Comparison of ENCODE assay signal across 17 cellular contexts in genomic region chr16:3085868-3086595, GRCh38. TPM values are rescaled to one million over a fixed set of nuclear protein-coding genes. Genes with fewer than 3 reads are reported as not detected.
A peak's percentile ranks its signal among the peaks of the same experiment; 100 is the strongest.
DNase-seq lines count a peak whose midpoint lies in the region; ATAC-seq, FAIRE-seq and TF ChIP-seq lines count a peak whose summit lies in the region.
"Had no signal": no experiment of that assay in that cellular context is flagged by ENCODE, and none has a peak within 500 bp of the region (broad histone marks: within the 10 kb centered on the region; RNA-seq: fewer than 3 reads in every experiment).

No MANE protein-coding gene starts in this region.

- DNase-seq in CD4-positive, alpha-beta memory T cell: no peak
- DNase-seq in H1 (ENCODE audit: low read depth in 1 of 2, low spot score in 2 of 2) (no peak), neural progenitor cell (ENCODE audit: low spot score) (no peak), NCI-H146 (lab: John Stamatoyannopoulos, UW) (no peak), pancreas (no peak)
- DNase-seq: C1 segment of cervical spinal cord, hippocampal formation, NCI-H1417, SJCRH30, testis had no signal

- H3K4ac ChIP-seq in H1 (replicated peaks; ENCODE audit: insufficient read length, low read depth, low read length): no peak overlapping the region

- no peak overlapping the region for H2BK12ac ChIP-seq in H1 (ENCODE audit: low read depth, low read length)

- peak overlapping the region in 4 of 7 donors; percentile 27 to 89 (median 74) for H3K27ac Mint-ChIP-seq in CD4-positive, alpha-beta memory T cell
- H3K27ac Mint-ChIP-seq in neural progenitor cell: no peak overlapping the region

- H3K27me3 Mint-ChIP-seq in CD4-positive, alpha-beta memory T cell: no peaks in the 10 kb centered on the region
- peaks cover 10% of the 10 kb centered on the region for H3K27me3 Mint-ChIP-seq in neural progenitor cell (ENCODE audit: insufficient read depth, low read depth)

- H2BK20ac ChIP-seq in H1 (ENCODE audit: low read length): no peak overlapping the region

- no peaks in the 10 kb centered on the region for H3K27me3 ChIP-seq in BLaER1 treated with 17β-estradiol and CSF1 and Interleukin-3, amounts not matched to agents 10 nM and 100 nM
- H3K27me3 ChIP-seq in CD4-positive, alpha-beta memory T cell (ENCODE audit: insufficient read depth, low read length): no peaks in the 10 kb centered on the region
- H3K27me3 ChIP-seq in H1 (replicated peaks in 1 of 4; ENCODE audit: control insufficient read depth in 3 of 4, extremely low read depth in 1 of 4, insufficient read depth in 3 of 4, low read length in 3 of 4) (no peaks in the 10 kb centered on the region), neural progenitor cell (no peaks in the 10 kb centered on the region), pancreas (no peaks in the 10 kb centered on the region)
- H3K27me3 ChIP-seq: SJCRH30, testis had no signal

- peak overlapping the region; percentile 44 to 76 (median 63); a peak in 18 of 22 replicates for H3K9ac ChIP-seq in BLaER1 treated with 17β-estradiol and CSF1 and Interleukin-3, amounts not matched to agents 10 nM and 100 nM
- H3K9ac ChIP-seq in H1 (replicated peaks in 1 of 4; ENCODE audit: extremely low read depth in 1 of 4, low read depth in 3 of 4, low read length in 3 of 4) (no peak overlapping the region), neural progenitor cell (no peak overlapping the region)
- H3K9ac ChIP-seq: KMS-11 had no signal

- H3K9me3 ChIP-seq in BLaER1 treated with 17β-estradiol and CSF1 and Interleukin-3, amounts not matched to agents 10 nM and 100 nM (replicated peaks in 1 of 11): peaks cover 0 to 5% (median 4%) of the 10 kb centered on the region in 11 experiments; a peak in 18 of 22 replicates
- H3K9me3 ChIP-seq in CD4-positive, alpha-beta memory T cell (ENCODE audit: control insufficient read depth in 1 of 2, low read length in 2 of 2): no peaks in the 10 kb centered on the region
- H3K9me3 ChIP-seq in H1 (ENCODE audit: insufficient read depth in 2 of 2, low read depth in 1 of 2, low read length in 1 of 2) (no peaks in the 10 kb centered on the region), neural progenitor cell (ENCODE audit: low read depth) (no peaks in the 10 kb centered on the region), pancreas (no peaks in the 10 kb centered on the region)
- H3K9me3 ChIP-seq: SJCRH30, testis had no signal

- TF ChIP-seq EP300 in H1 (IDR thresholded peaks at IDR 0.05; ENCODE audit: borderline replicate concordance in 1 of 2, low read depth in 2 of 2, low read length in 2 of 2): no peak

- peak overlapping the region; percentile 51 to 79 (median 65); a peak in 21 of 22 replicates for H3K27ac ChIP-seq in BLaER1 treated with 17β-estradiol and CSF1 and Interleukin-3, amounts not matched to agents 10 nM and 100 nM
- no peak overlapping the region for H3K27ac ChIP-seq in CD4-positive, alpha-beta memory T cell (ENCODE audit: low read depth, low read length)
- no peak overlapping the region for H3K27ac ChIP-seq in H1 (ENCODE audit: low read depth, low read length)
- H3K27ac ChIP-seq in neural progenitor cell: no peak overlapping the region
- no peak overlapping the region for H3K27ac ChIP-seq in pancreas
- H3K27ac ChIP-seq: KMS-11, SJCRH30 had no signal

- H2AFZ ChIP-seq in H1 (ENCODE audit: low read length) (no peak overlapping the region), neural progenitor cell (replicated peaks) (no peak overlapping the region)

- WGBS in H1 (ENCODE audit: extremely low coverage in 1 of 2, insufficient coverage in 1 of 2, insufficient read length in 1 of 2, insufficient replicate concordance in 2 of 2, low coverage in 1 of 2, low lambda C conversion rate in 2 of 2, missing lambda C conversion rate in 1 of 2), 2 experiments: 95% methylated on average over 17 of the region's 17 CpGs; no CpG with 5 or more reads in 1 of the 2 experiments
- 80 to 85% methylated on average over 17 of the region's 17 CpGs for WGBS in pancreas, 2 donors

- H4K5ac ChIP-seq in H1 (ENCODE audit: insufficient read length, low read depth, low read length): no peak overlapping the region

- peak overlapping the region; percentile 36; the same call in 1 of the 2 replicates for H4K8ac ChIP-seq in H1 (ENCODE audit: extremely low read depth, insufficient read depth, low read length)

- H4K20me1 ChIP-seq in BLaER1 treated with 17β-estradiol and CSF1 and Interleukin-3, amounts not matched to agents 10 nM and 100 nM: no peaks in the 10 kb centered on the region
- peaks cover 13 to 18% of the 10 kb centered on the region in 2 experiments for H4K20me1 ChIP-seq in H1 (replicated peaks in 1 of 2; ENCODE audit: control insufficient read depth in 1 of 2, insufficient read depth in 2 of 2, low read length in 2 of 2)
- H4K20me1 ChIP-seq in neural progenitor cell (ENCODE audit: low read depth): no peaks in the 10 kb centered on the region

- H3K4me1 ChIP-seq in BLaER1 treated with 17β-estradiol and CSF1 and Interleukin-3, amounts not matched to agents 10 nM and 100 nM: peaks cover 31 to 60% (median 48%) of the 10 kb centered on the region in 10 experiments
- peaks cover 37% of the 10 kb centered on the region for H3K4me1 ChIP-seq in CD4-positive, alpha-beta memory T cell (ENCODE audit: insufficient read depth, low read length)
- H3K4me1 ChIP-seq in H1 (replicated peaks in 1 of 4; ENCODE audit: control insufficient read depth in 3 of 4, insufficient read depth in 4 of 4, low read length in 3 of 4) (peaks cover 0 to 6% (median 5%) of the 10 kb centered on the region in 4 experiments; a peak in 6 of 7 replicates), neural progenitor cell (peaks cover 6% of the 10 kb centered on the region), pancreas (no peaks in the 10 kb centered on the region)

- no peak for TF ChIP-seq CTCF in H1 (IDR thresholded peaks at IDR 0.05; ENCODE audit: control extremely low read depth in 1 of 3, insufficient read depth in 1 of 3, low read depth in 1 of 3, low read length in 3 of 3)
- no peak for TF ChIP-seq CTCF in neural progenitor cell (IDR thresholded peaks at IDR 0.05)
- TF ChIP-seq CTCF in pancreas (IDR thresholded peaks at IDR 0.05): no peak

- no peak overlapping the region for H3K14ac ChIP-seq in H1 (ENCODE audit: insufficient read length)

- TF ChIP-seq POLR2A in H1 (IDR thresholded peaks at IDR 0.05; ENCODE audit: control extremely low read depth in 1 of 2, low read depth in 2 of 2, low read length in 2 of 2): no peak

- CTCF ChIA-PET in CD4-positive, alpha-beta memory T cell (lab: Charles Lee; ENCODE audit: partially characterized antibody): interaction anchor here (1.0 to 3.4 kb wide), 3 partner anchors 11 to 43 kb away, joined by 4 to 21 read pairs (median 6); no protein-coding TSS in a partner anchor
- CTCF ChIA-PET in H1 (lab: Charles Lee; ENCODE audit: partially characterized antibody): interaction anchor here (1.2 to 4.8 kb wide), 3 partner anchors 13 to 43 kb away, joined by 3 to 30 read pairs (median 14); partner anchors contain the start of gene ZSCAN10

- no peak overlapping the region for H2BK120ac ChIP-seq in H1 (replicated peaks; ENCODE audit: low read depth, low read length)

- H3K4me3 ChIP-seq in BLaER1 treated with 17β-estradiol and CSF1 and Interleukin-3, amounts not matched to agents 10 nM and 100 nM: peak overlapping the region in 8 of 10 experiments; percentile 39 to 62 (median 48); a peak in 15 of 20 replicates
- no peak overlapping the region for H3K4me3 ChIP-seq in CD4-positive, alpha-beta memory T cell (ENCODE audit: low read length in 2 of 2)
- H3K4me3 ChIP-seq in H1 (ENCODE audit: extremely low read depth in 1 of 4, insufficient read depth in 2 of 4, low read depth in 3 of 4, low read length in 4 of 4): no peak overlapping the region
- H3K4me3 ChIP-seq in neural progenitor cell: no peak overlapping the region
- H3K4me3 ChIP-seq in pancreas: peak overlapping the region in 1 of 4 donors; percentile 18
- H3K4me3 ChIP-seq: SJCRH30, testis had no signal

- no peak overlapping the region for H2BK5ac ChIP-seq in H1 (ENCODE audit: low read depth, low read length)

- H2AK5ac ChIP-seq in H1 (ENCODE audit: low read depth, low read length): no peak overlapping the region

- FAIRE-seq in H1 (lab: Jason Lieb, UNC): no peak
- no peak for FAIRE-seq in pancreas (lab: Jason Lieb, UNC)

- H3K9me3 Mint-ChIP-seq in CD4-positive, alpha-beta memory T cell: peaks cover 0 to under 1% (median 0%) of the 10 kb centered on the region in 8 donors
- H3K9me3 Mint-ChIP-seq in neural progenitor cell: no peaks in the 10 kb centered on the region

- no peak overlapping the region for H3K18ac ChIP-seq in H1 (ENCODE audit: extremely low read depth, low read length)

- no peaks in the 10 kb centered on the region for H3K23me2 ChIP-seq in H1 (ENCODE audit: low read depth, low read length)

- ATAC-seq in HG03565 (IDR thresholded peaks at IDR 0.05; ENCODE audit: unreplicated experiment): no peak
- ATAC-seq in HG02759 (IDR thresholded peaks at IDR 0.05; ENCODE audit: unreplicated experiment): no peak
- no peak for ATAC-seq in pancreas

- intact Hi-C loops in CD4-positive, alpha-beta memory T cell (cut with micrococcal nuclease): no loop called here
- intact Hi-C loops in pancreas (cut with DNase I): no loop called here

- TF ChIP-seq RAD21 in H1 (IDR thresholded peaks at IDR 0.05 in 1 of 2, conservative IDR thresholded peaks at IDR 0.05 in 1 of 2; ENCODE audit: low read depth in 2 of 2, low read length in 2 of 2): no peak

- H3K4me3 Mint-ChIP-seq in CD4-positive, alpha-beta memory T cell: peak overlapping the region in 7 of 8 donors; percentile 61 to 81 (median 73)
- H3K4me3 Mint-ChIP-seq in neural progenitor cell: peak overlapping the region; percentile 38

- no peak overlapping the region for H3K56ac ChIP-seq in H1 (replicated peaks; ENCODE audit: insufficient read length, low read depth, low read length)

- POLR2A ChIA-PET in CD4-positive, alpha-beta memory T cell (lab: Charles Lee; ENCODE audit: partially characterized antibody): interaction anchor here (2.0 to 5.2 kb wide), 2 partner anchors 10 to 27 kb away, joined by 16 to 75 read pairs; no protein-coding TSS in a partner anchor
- POLR2A ChIA-PET in H1 (lab: Charles Lee; ENCODE audit: partially characterized antibody): interaction anchor here (0.8 to 5.5 kb wide), 9 partner anchors 13 to 52 kb away, joined by 3 to 137 read pairs (median 5); partner anchors contain the start of gene ZSCAN10

- no peak overlapping the region for H3K23ac ChIP-seq in H1 (ENCODE audit: insufficient read length)

- H4K91ac ChIP-seq in H1 (replicated peaks; ENCODE audit: insufficient read length, low read length): no peak overlapping the region

- H3K4me2 ChIP-seq in BLaER1 treated with 17β-estradiol and CSF1 and Interleukin-3, amounts not matched to agents 10 nM and 100 nM: peak overlapping the region; percentile 80 to 100 (median 90)
- H3K4me2 ChIP-seq in H1 (ENCODE audit: insufficient read depth in 1 of 2, low read depth in 2 of 2, low read length in 2 of 2) (no peak overlapping the region), neural progenitor cell (no peak overlapping the region)
- H3K4me2 ChIP-seq: KMS-11 had no signal

- peaks cover 25 to 71% (median 38%) of the 10 kb centered on the region in 4 donors for H3K4me1 Mint-ChIP-seq in CD4-positive, alpha-beta memory T cell
- peaks cover 29% of the 10 kb centered on the region for H3K4me1 Mint-ChIP-seq in neural progenitor cell

- peaks cover 0 to 2% of the 10 kb centered on the region in 2 donors for H3K36me3 Mint-ChIP-seq in CD4-positive, alpha-beta memory T cell
- no peaks in the 10 kb centered on the region for H3K36me3 Mint-ChIP-seq in neural progenitor cell

- H3F3A ChIP-seq in neural progenitor cell (ENCODE audit: low read depth): peaks cover 12% of the 10 kb centered on the region

- H3K79me1 ChIP-seq in H1 (ENCODE audit: low read depth, low read length): peaks cover 3% of the 10 kb centered on the region

- H3K79me2 ChIP-seq in H1 (ENCODE audit: control insufficient read depth in 1 of 2, insufficient read depth in 2 of 2, low read length in 2 of 2) (no peaks in the 10 kb centered on the region; a peak in 1 of 4 replicates), neural progenitor cell (ENCODE audit: low read depth) (no peaks in the 10 kb centered on the region)

- no peak overlapping the region for H2BK15ac ChIP-seq in H1 (ENCODE audit: low read length)

- H3K36me3 ChIP-seq in BLaER1 treated with 17β-estradiol and CSF1 and Interleukin-3, amounts not matched to agents 10 nM and 100 nM: peaks cover 0 to 3% (median 0%) of the 10 kb centered on the region in 11 experiments; a peak in 3 of 22 replicates
- H3K36me3 ChIP-seq in CD4-positive, alpha-beta memory T cell (ENCODE audit: insufficient read depth, low read length): no peaks in the 10 kb centered on the region
- H3K36me3 ChIP-seq in H1 (ENCODE audit: control insufficient read depth in 2 of 4, insufficient read depth in 4 of 4, low read length in 3 of 4) (peaks cover 14 to 31% (median 24%) of the 10 kb centered on the region in 4 experiments), neural progenitor cell (no peaks in the 10 kb centered on the region), pancreas (no peaks in the 10 kb centered on the region)
- H3K36me3 ChIP-seq: SJCRH30 had no signal

RNA-seq across cellular contexts. Expression of gene ZSCAN10, which starts 13.1 kb away (rescaled TPM):
- total RNA-seq in CD4-positive, alpha-beta memory T cell: under 1 TPM in 1 of 2 experiments, not detected in 1; 0.15 TPM
- polyA plus RNA-seq in CD4-positive, alpha-beta memory T cell: not detected
- total RNA-seq in H1 (2021; fragmentation: NEBNext Ultra II Directional; extraction: Animal tissue kit (Norgen Biotek cat#: 25700)): 195 and 209 TPM in 2 replicates
- polyA plus RNA-seq in H1 (2011; rRNA removed): 314 and 488 TPM in 2 replicates
- 301 TPM for polyA plus RNA-seq in H1 (2011; cell fraction: cytosol; rRNA removed)
- 563 TPM for polyA plus RNA-seq in H1 (2011; cell fraction: nucleus; rRNA removed)
- polyA plus RNA-seq in H1 (2012, experiment 1 of 2): 98.9 to 176 TPM (median 156 TPM) in 4 replicates
- polyA plus RNA-seq in H1 (2012, experiment 2 of 2): 133 TPM
- 170 TPM for polyA plus RNA-seq in H1 (2013, experiment 1 of 2)
- 151 TPM for polyA plus RNA-seq in H1 (2013, experiment 2 of 2)
- 24.5 and 37.6 TPM in 2 replicates for polyA minus RNA-seq in H1 (2011; rRNA and poly(A)+ RNA removed)
- polyA minus RNA-seq in H1 (2011; cell fraction: cytosol; rRNA and poly(A)+ RNA removed): 133 TPM
- polyA minus RNA-seq in H1 (2011; cell fraction: nucleus; rRNA and poly(A)+ RNA removed): 97.3 TPM
- 5.4 and 16.2 TPM in 2 replicates for total RNA-seq in neural progenitor cell (ENCODE audit: low replicate concordance)
- under 1 TPM in 1 of 6 donors, not detected in 5; 0.35 TPM for total RNA-seq in pancreas
- not detected for polyA plus RNA-seq in pancreas
- total RNA-seq: lung microvascular endothelial cell had no signal
- polyA plus RNA-seq: adipose tissue, esophagus had no signal

RNA-seq across cellular contexts. Expression of gene IL32, which starts 20.6 kb away (rescaled TPM):
- total RNA-seq in CD4-positive, alpha-beta memory T cell: 100 to 1,000 TPM; 752 to 810 TPM
- 1,000 to 10,000 TPM; 3,111 to 3,174 TPM for polyA plus RNA-seq in CD4-positive, alpha-beta memory T cell
- 2.0 and 2.7 TPM in 2 replicates for total RNA-seq in H1 (2021; fragmentation: NEBNext Ultra II Directional; extraction: Animal tissue kit (Norgen Biotek cat#: 25700))
- polyA plus RNA-seq in H1 (2011; rRNA removed) (4.3 and 5.0 TPM in 2 replicates), pancreas (100 to 1,000 TPM; 232 to 815 TPM)
- 2.4 TPM for polyA plus RNA-seq in H1 (2011; cell fraction: cytosol; rRNA removed)
- polyA plus RNA-seq in H1 (2011; cell fraction: nucleus; rRNA removed): 4.7 TPM
- 2.9 to 4.2 TPM (median 4.0 TPM) in 4 replicates for polyA plus RNA-seq in H1 (2012, experiment 1 of 2)
- 4.1 TPM for polyA plus RNA-seq in H1 (2012, experiment 2 of 2)
- 2.1 TPM for polyA plus RNA-seq in H1 (2013, experiment 1 of 2)
- polyA plus RNA-seq in H1 (2013, experiment 2 of 2): 2.3 TPM
- 0.68 and 1.4 TPM in 2 replicates for polyA minus RNA-seq in H1 (2011; rRNA and poly(A)+ RNA removed)
- 2.8 TPM for polyA minus RNA-seq in H1 (2011; cell fraction: cytosol; rRNA and poly(A)+ RNA removed)
- polyA minus RNA-seq in H1 (2011; cell fraction: nucleus; rRNA and poly(A)+ RNA removed): 4.4 TPM
- total RNA-seq in neural progenitor cell (ENCODE audit: low replicate concordance) (1.4 TPM in 1 of 2 replicates, not detected in the other), pancreas (100 to 1,000 TPM; 151 to 928 (median 250) TPM)

RNA-seq across cellular contexts. Expression of gene ZNF205, which starts 26.4 kb away (rescaled TPM):
- total RNA-seq in CD4-positive, alpha-beta memory T cell: not detected
- under 1 TPM in 1 of 2 donors, not detected in 1; 0.20 TPM for polyA plus RNA-seq in CD4-positive, alpha-beta memory T cell
- 17.0 and 19.1 TPM in 2 replicates for total RNA-seq in H1 (2021; fragmentation: NEBNext Ultra II Directional; extraction: Animal tissue kit (Norgen Biotek cat#: 25700))
- 19.9 and 28.5 TPM in 2 replicates for polyA plus RNA-seq in H1 (2011; rRNA removed)
- polyA plus RNA-seq in H1 (2011; cell fraction: cytosol; rRNA removed): 26.2 TPM
- polyA plus RNA-seq in H1 (2011; cell fraction: nucleus; rRNA removed): 23.3 TPM
- 10.8 to 18.0 TPM (median 16.3 TPM) in 4 replicates for polyA plus RNA-seq in H1 (2012, experiment 1 of 2)
- polyA plus RNA-seq in H1 (2012, experiment 2 of 2): 13.8 TPM
- polyA plus RNA-seq in H1 (2013, experiment 1 of 2): 9.9 TPM
- polyA plus RNA-seq in H1 (2013, experiment 2 of 2): 10.4 TPM
- 4.6 and 7.3 TPM in 2 replicates for polyA minus RNA-seq in H1 (2011; rRNA and poly(A)+ RNA removed)
- 15.5 TPM for polyA minus RNA-seq in H1 (2011; cell fraction: cytosol; rRNA and poly(A)+ RNA removed)
- polyA minus RNA-seq in H1 (2011; cell fraction: nucleus; rRNA and poly(A)+ RNA removed): 9.2 TPM
- total RNA-seq in neural progenitor cell (ENCODE audit: low replicate concordance): 5.4 and 19.6 TPM in 2 replicates
- 1 to 10 TPM; 6.5 to 10.0 (median 8.0) TPM for total RNA-seq in pancreas
- 10 to 100 TPM; 22.4 to 43.3 TPM for polyA plus RNA-seq in pancreas

RNA-seq across cellular contexts. Expression of gene MMP25, which starts 39.7 kb away (rescaled TPM):
- 1 to 10 TPM; 2.9 to 3.0 TPM for total RNA-seq in CD4-positive, alpha-beta memory T cell
- under 1 TPM; 0.52 to 0.91 TPM for polyA plus RNA-seq in CD4-positive, alpha-beta memory T cell
- total RNA-seq in H1 (2021; fragmentation: NEBNext Ultra II Directional; extraction: Animal tissue kit (Norgen Biotek cat#: 25700)): 23.9 and 26.7 TPM in 2 replicates
- polyA plus RNA-seq in H1 (2011; rRNA removed) (7.7 and 14.8 TPM in 2 replicates), pancreas (1 to 10 TPM; 1.4 to 1.6 TPM)
- polyA plus RNA-seq in H1 (2011; cell fraction: cytosol; rRNA removed): 6.4 TPM
- 21.4 TPM for polyA plus RNA-seq in H1 (2011; cell fraction: nucleus; rRNA removed)
- polyA plus RNA-seq in H1 (2012, experiment 1 of 2): 15.9 to 29.8 TPM (median 25.6 TPM) in 4 replicates
- 20.7 TPM for polyA plus RNA-seq in H1 (2012, experiment 2 of 2)
- polyA plus RNA-seq in H1 (2013, experiment 1 of 2): 37.9 TPM
- polyA plus RNA-seq in H1 (2013, experiment 2 of 2): 36.0 TPM
- polyA minus RNA-seq in H1 (2011; rRNA and poly(A)+ RNA removed): 2.7 and 3.3 TPM in 2 replicates
- polyA minus RNA-seq in H1 (2011; cell fraction: cytosol; rRNA and poly(A)+ RNA removed): 11.2 TPM
- polyA minus RNA-seq in H1 (2011; cell fraction: nucleus; rRNA and poly(A)+ RNA removed): 6.4 TPM
- total RNA-seq in neural progenitor cell (ENCODE audit: low replicate concordance) (0.58 and 0.62 TPM in 2 replicates), pancreas (1 to 10 TPM in 2 of 6 donors, under 1 TPM in 4; 0.28 to 1.6 (median 0.72) TPM)

RNA-seq across cellular contexts. Expression of gene ZNF213, which starts 48.8 kb away (rescaled TPM):
- total RNA-seq in CD4-positive, alpha-beta memory T cell: 10 to 100 TPM; 14.1 to 14.5 TPM
- polyA plus RNA-seq in CD4-positive, alpha-beta memory T cell: 1 to 10 TPM in 1 of 2 donors, under 1 TPM in 1; 0.67 to 3.2 TPM
- 6.9 and 7.3 TPM in 2 replicates for total RNA-seq in H1 (2021; fragmentation: NEBNext Ultra II Directional; extraction: Animal tissue kit (Norgen Biotek cat#: 25700))
- 1.6 and 3.8 TPM in 2 replicates for polyA plus RNA-seq in H1 (2011; rRNA removed)
- 1.6 TPM for polyA plus RNA-seq in H1 (2011; cell fraction: cytosol; rRNA removed)
- 3.9 TPM for polyA plus RNA-seq in H1 (2011; cell fraction: nucleus; rRNA removed)
- polyA plus RNA-seq in H1 (2012, experiment 1 of 2): 6.0 to 8.4 TPM (median 8.4 TPM) in 4 replicates
- 7.1 TPM for polyA plus RNA-seq in H1 (2012, experiment 2 of 2)
- 6.2 TPM for polyA plus RNA-seq in H1 (2013, experiment 1 of 2)
- 6.1 TPM for polyA plus RNA-seq in H1 (2013, experiment 2 of 2)
- 1.2 and 1.4 TPM in 2 replicates for polyA minus RNA-seq in H1 (2011; rRNA and poly(A)+ RNA removed)
- polyA minus RNA-seq in H1 (2011; cell fraction: cytosol; rRNA and poly(A)+ RNA removed): 4.2 TPM
- 3.9 TPM for polyA minus RNA-seq in H1 (2011; cell fraction: nucleus; rRNA and poly(A)+ RNA removed)
- 1.3 and 4.0 TPM in 2 replicates for total RNA-seq in neural progenitor cell (ENCODE audit: low replicate concordance)
- total RNA-seq in pancreas: 1 to 10 TPM; 5.0 to 8.8 (median 6.7) TPM
- polyA plus RNA-seq in pancreas: 1 to 10 TPM; 5.8 to 7.5 TPM

Comparison
In these comparisons a context has a peak if more than half of its experiments do, and no peak if none do; other contexts are left out.
1. H3K27ac ChIP-seq: peak in BLaER1 treated with 17β-estradiol and CSF1 and Interleukin-3, amounts not matched to agents 10 nM and 100 nM (11 of 11); none in CD4-positive, alpha-beta memory T cell (single experiment), H1 (single experiment), neural progenitor cell (single experiment) and pancreas (0 of 4).
2. H3K4me2 ChIP-seq: peak in BLaER1 treated with 17β-estradiol and CSF1 and Interleukin-3, amounts not matched to agents 10 nM and 100 nM (11 of 11); none in H1 (0 of 2) and neural progenitor cell (single experiment).
3. H3K4me3 ChIP-seq: peak in BLaER1 treated with 17β-estradiol and CSF1 and Interleukin-3, amounts not matched to agents 10 nM and 100 nM (8 of 10); none in CD4-positive, alpha-beta memory T cell (0 of 2), H1 (0 of 4) and neural progenitor cell (single experiment).
4. H3K9ac ChIP-seq: peak in BLaER1 treated with 17β-estradiol and CSF1 and Interleukin-3, amounts not matched to agents 10 nM and 100 nM (11 of 11); none in H1 (0 of 4) and neural progenitor cell (single experiment).
5. RNA of gene ZSCAN10, which starts 13.1 kb away (total RNA-seq): 195 to 209 TPM in H1; 5.4 to 16.2 TPM in neural progenitor cell, 0.15 TPM in CD4-positive, alpha-beta memory T cell and 0.35 TPM in pancreas; every median in the first group is over 10 times any median in the second.
6. RNA of gene IL32, which starts 20.6 kb away (total RNA-seq): 752 to 810 TPM in CD4-positive, alpha-beta memory T cell and 151 to 928 TPM in pancreas; 2.0 to 2.7 TPM in H1 and 1.4 TPM in neural progenitor cell; every median in the first group is over 10 times any median in the second.